ENCODE assay signal across 1 cellular context in genomic region chr4:15001825-15002658, GRCh38.
TF ChIP-seq lines count a peak whose summit lies in the region.

TSS of gene CPEB2 (plus strand) at chr4:15002481. CDS start at chr4:15002674, 193 bp downstream.

TF ChIP-seq in K562, 482 proteins besides CTCF, POLR2A, EP300 and RAD21 (continued from another document and continues in another):
- TF ChIP-seq CHD7 (IDR thresholded peaks at IDR 0.05; ENCODE audit: low read depth, low read length) (no peak), VEZF1 (CRISPR knock-in tag; IDR thresholded peaks at IDR 0.05) (peak; percentile 91), RFX5 (IDR thresholded peaks at IDR 0.05; ENCODE audit: low read depth, low read length) (no peak), MAX (CRISPR knock-in tag; IDR thresholded peaks at IDR 0.05) (no peak; the same call in none of the 2 replicates), BCLAF1 (IDR thresholded peaks at IDR 0.05; ENCODE audit: borderline replicate concordance in 1 of 2, control insufficient read depth in 1 of 2, low read depth in 2 of 2, low read length in 1 of 2) (0 out of 4 replicates have a peak, but pooled peaks of 1 of the 2 experiments have one; percentile 39), DPF2 (IDR thresholded peaks at IDR 0.05) (no peak), PML (IDR thresholded peaks at IDR 0.05; ENCODE audit: low read length) (peak; percentile 63), POLR2H (tag; IDR thresholded peaks at IDR 0.05; ENCODE audit: low read depth) (peak; percentile 68; the same call in 1 of the 2 replicates), HNRNPUL1 (IDR thresholded peaks at IDR 0.05; ENCODE audit: low read length) (no peak), ZBTB1 (CRISPR knock-in tag; IDR thresholded peaks at IDR 0.05; ENCODE audit: borderline replicate concordance, low read depth) (peak; percentile 30; the same call in 1 of the 2 replicates), ELF4 (CRISPR knock-in tag; IDR thresholded peaks at IDR 0.05) (peak; percentile 65; the same call in 1 of the 2 replicates), NONO (IDR thresholded peaks at IDR 0.05; ENCODE audit: low read depth in 2 of 2, low read length in 1 of 2) (peak; percentile 58 to 66; a peak in 3 of 4 replicates), BRCA1 (IDR thresholded peaks at IDR 0.05) (no peak), BRCA1 (CRISPR knock-in tag; IDR thresholded peaks at IDR 0.05) (no peak), PKNOX1 (IDR thresholded peaks at IDR 0.05) (peak; percentile 45), ZNF766 (CRISPR knock-in tag; conservative IDR thresholded peaks at IDR 0.05) (peak; percentile 80; the same call in 1 of the 2 replicates), ZNF133 (CRISPR knock-in tag; IDR thresholded peaks at IDR 0.05) (no peak), RBFOX2 (IDR thresholded peaks at IDR 0.05; ENCODE audit: low read depth, low read length) (peak; percentile 90), TGIF2 (CRISPR knock-in tag; IDR thresholded peaks at IDR 0.05) (0 out of 2 replicates have a peak, but pooled peaks have one; percentile 61), BRF2 (IDR thresholded peaks at IDR 0.05; ENCODE audit: borderline replicate concordance, insufficient read depth, insufficient read length) (no peak), ZNF511 (CRISPR knock-in tag; IDR thresholded peaks at IDR 0.05) (0 out of 2 replicates have a peak, but pooled peaks have one; percentile 30), SIN3A (IDR thresholded peaks at IDR 0.05; ENCODE audit: borderline replicate concordance in 2 of 2, control insufficient read depth in 1 of 2, low read depth in 2 of 2, low read length in 2 of 2) (peak; percentile 1 to 21; a peak in 1 of 4 replicates), SAFB (IDR thresholded peaks at IDR 0.05; ENCODE audit: borderline replicate concordance, low read depth, low read length) (0 out of 2 replicates have a peak, but pooled peaks have one; percentile 72), E2F8 (IDR thresholded peaks at IDR 0.05; ENCODE audit: low read depth, partially characterized antibody) (peak; percentile 80), PTRF (tag; IDR thresholded peaks at IDR 0.05) (no peak), ZNF280A (IDR thresholded peaks at IDR 0.05; ENCODE audit: low read depth, partially characterized antibody) (no peak), CTBP1 (IDR thresholded peaks at IDR 0.05; ENCODE audit: borderline replicate concordance) (peak; percentile 90), COPS2 (conservative IDR thresholded peaks at IDR 0.05) (no peak), MBD2 (IDR thresholded peaks at IDR 0.05; ENCODE audit: borderline replicate concordance, low read depth) (peak; percentile 44; the same call in 1 of the 2 replicates), ZNF583 (CRISPR knock-in tag; IDR thresholded peaks at IDR 0.05) (no peak; the same call in 1 of the 2 replicates), ZBTB7A (IDR thresholded peaks at IDR 0.05; ENCODE audit: borderline replicate concordance, control insufficient read depth, low read depth, low read length) (peak; percentile 88), POLR2G (IDR thresholded peaks at IDR 0.05; ENCODE audit: low read depth, low read length) (peak; percentile 85)
